In genomic region chr14:20782280-20782890, GRCh38 we compare ENCODE assay signal across 9 cellular contexts. TPM values are rescaled to one million over a fixed set of nuclear protein-coding genes. Genes with fewer than 3 reads are reported as not detected.
DNase-seq lines count a peak whose midpoint lies in the region; ATAC-seq, FAIRE-seq and TF ChIP-seq lines count a peak whose summit lies in the region.
"Had no signal": no experiment of that assay in that cellular context is flagged by ENCODE, and none has a peak within 500 bp of the region (broad histone marks: within the 10 kb centered on the region; RNA-seq: fewer than 3 reads in every experiment).

No MANE protein-coding gene starts in this region.

- H3K9me3 Mint-ChIP-seq in chondrocyte (ENCODE audit: low read depth), result no peaks in the 10 kb centered on the region

- no peak overlapping the region for H3K4me3 Mint-ChIP-seq in chondrocyte (ENCODE audit: unreplicated experiment)

- ATAC-seq in GM18505 (IDR thresholded peaks at IDR 0.05; ENCODE audit: unreplicated experiment) (peak; percentile 53), HG02798 (IDR thresholded peaks at IDR 0.05; ENCODE audit: poor library complexity, unreplicated experiment) (peak; percentile 49), omental fat pad (ENCODE audit: low FRiP score) (no peak), HG03280 (IDR thresholded peaks at IDR 0.05; ENCODE audit: unreplicated experiment) (no peak)

- H3K4me1 Mint-ChIP-seq in chondrocyte (ENCODE audit: low read depth), result peaks cover 5% of the 10 kb centered on the region

- H3K4me1 ChIP-seq in mesodermal cell (ENCODE audit: control insufficient read depth, insufficient read depth, low read length, poor library complexity, severe bottlenecking), result peaks cover 13% of the 10 kb centered on the region

- no peak for DNase-seq in omental fat pad (ENCODE audit: low spot score)
- no peak for DNase-seq in H54 (ENCODE audit: insufficient read length, low spot score)
- DNase-seq in chondrocyte (ENCODE audit: low spot score), result no peak

- no peaks in the 10 kb centered on the region for H3K9me3 ChIP-seq in mesodermal cell (ENCODE audit: control insufficient read depth, low read length)

- TF ChIP-seq CTCF in VCaP (conservative IDR thresholded peaks at IDR 0.05), result no peak
- no peak for TF ChIP-seq CTCF in omental fat pad (IDR thresholded peaks at IDR 0.05)
- TF ChIP-seq CTCF in chondrocyte (IDR thresholded peaks at IDR 0.05), result no peak

- H3K27ac ChIP-seq in VCaP (peak overlapping the region; percentile 92), mesodermal cell (ENCODE audit: low read depth, low read length, severe bottlenecking) (peak overlapping the region; percentile 87)

- no peak for FAIRE-seq in H54 (lab: Jason Lieb, UNC)
- FAIRE-seq: colon had no signal

- no peaks in the 10 kb centered on the region for H3K36me3 ChIP-seq in mesodermal cell (ENCODE audit: control insufficient read depth, insufficient read depth, low read length)

- WGBS in mesodermal cell (ENCODE audit: insufficient coverage in 2 of 2), 2 experiments, result 32 to 49% methylated on average over 3 to 4 of the region's 5 CpGs

- no peak overlapping the region for H3K4me3 ChIP-seq in mesodermal cell (ENCODE audit: extremely low read depth, insufficient read depth, low read length, poor library complexity, severe bottlenecking)

- no peaks in the 10 kb centered on the region for H3K27me3 Mint-ChIP-seq in chondrocyte (ENCODE audit: low read depth)

- no peaks in the 10 kb centered on the region for H3K36me3 Mint-ChIP-seq in chondrocyte (ENCODE audit: low read depth)

- TF ChIP-seq POLR2A in GM18505 (IDR thresholded peaks at IDR 0.05; ENCODE audit: borderline replicate concordance, extremely low read depth, insufficient read depth, insufficient read length), result peak; percentile 25
- TF ChIP-seq POLR2A in H54 (IDR thresholded peaks at IDR 0.05; ENCODE audit: low read depth, low read length), result no peak

- no peak overlapping the region for H3K27ac Mint-ChIP-seq in chondrocyte (ENCODE audit: unreplicated experiment)

RNA-seq across cellular contexts. Expression of gene RNASE6, which starts 1.3 kb away (rescaled TPM):
- 2.9 TPM for polyA plus RNA-seq in mesodermal cell (2013, experiment 1 of 2)
- 1.6 TPM for polyA plus RNA-seq in mesodermal cell (2013, experiment 2 of 2)
- total RNA-seq in omental fat pad, result 10 to 100 TPM; 18.0 to 48.5 (median 30.1) TPM
- not detected in 3 replicates for total RNA-seq in chondrocyte

RNA-seq across cellular contexts. Expression of gene EDDM3B, which starts 14.2 kb away (rescaled TPM):
- not detected for polyA plus RNA-seq in mesodermal cell (2013, experiment 1 of 2)
- not detected for polyA plus RNA-seq in mesodermal cell (2013, experiment 2 of 2)
- total RNA-seq in omental fat pad (not detected), chondrocyte (not detected in 3 replicates)

RNA-seq across cellular contexts. Expression of gene RNASE1, which starts 20.3 kb away (rescaled TPM):
- 157 TPM for polyA plus RNA-seq in mesodermal cell (2013, experiment 1 of 2)
- polyA plus RNA-seq in mesodermal cell (2013, experiment 2 of 2), result 95.4 TPM
- total RNA-seq in omental fat pad (1,000 to 10,000 TPM in 3 of 4 donors, 100 to 1,000 TPM in 1; 999 to 1,585 (median 1,253) TPM), chondrocyte (0.72 to 0.97 TPM in 2 of 3 replicates, not detected in the other)

RNA-seq across cellular contexts. Expression of gene EDDM3A, which starts 36.7 kb away (rescaled TPM):
- not detected for polyA plus RNA-seq in mesodermal cell (2013, experiment 1 of 2)
- not detected for polyA plus RNA-seq in mesodermal cell (2013, experiment 2 of 2)
- not detected for total RNA-seq in omental fat pad
- total RNA-seq in chondrocyte, result not detected in 3 replicates

Comparison
In these comparisons a context has a peak if more than half of its experiments do, and no peak if none do; other contexts are left out.
1. ATAC-seq: peak in GM18505 (single experiment) and HG02798 (single experiment); none in omental fat pad (single experiment) and HG03280 (single experiment).
2. RNA of gene RNASE6, which starts 1.3 kb away (total RNA-seq): 18.0 to 48.5 TPM in omental fat pad; not detected in chondrocyte; every median in the first group is over 10 times any median in the second.
3. RNA of gene RNASE1, which starts 20.3 kb away (total RNA-seq): 999 to 1,585 TPM in omental fat pad; 0.72 to 0.97 TPM in chondrocyte; every median in the first group is over 100 times any median in the second.